ENCODE assay signal across 18 cellular contexts in genomic region chr1:91669584-91670350, GRCh38.
"Had no signal": no experiment of that assay in that cellular context is flagged by ENCODE, and none has a peak within 500 bp of the region (broad histone marks: within the 10 kb centered on the region; RNA-seq: fewer than 3 reads in every experiment).

No MANE protein-coding gene starts in this region.

- H3K4me3 Mint-ChIP-seq: activated CD4-positive, alpha-beta memory T cell treated with anti-CD3 and anti-CD28 coated beads, Interleukin-2, amount 10 ng/mL, durations not matched to agents 7 days and 5 days; activated naive CD4-positive, alpha-beta T cell treated with anti-CD3 and anti-CD28 coated beads, Interleukin-2, amount 10 ng/mL, durations not matched to agents 7 days and 5 days; activated T-helper 1 cell treated with anti-CD3 and anti-CD28 coated beads, Interleukin-12 subunit alpha, Interleukin-12 subunit beta, Interleukin-2, Interleukin-4 antibody, amounts not matched to agents 30 ng/mL and 10 ng/mL and 1 ng/mL, durations not matched to agents 14 hours and 24 hours and 36 hours; neural crest cell; stimulated activated naive CD8-positive, alpha-beta T cell treated with anti-CD3 and anti-CD28 coated beads, Interleukin-15, Interleukin-2, amounts not matched to agents 100 ng/mL and 50 ng/mL, for 24 hours; T-cell had no signal

- H3K9me3 Mint-ChIP-seq: T-cell had no signal

- H3K36me3 Mint-ChIP-seq: T-cell had no signal

- ATAC-seq: gastroesophageal sphincter, left cardiac atrium, left ventricle myocardium superior, right lobe of liver, T-cell had no signal

- DNase-seq: activated CD4-positive, alpha-beta memory T cell treated with anti-CD3 and anti-CD28 coated beads, Interleukin-2, amount 10 ng/mL, durations not matched to agents 7 days and 5 days; activated CD4-positive, alpha-beta T cell treated with anti-CD3 and anti-CD28 coated beads for 48 hours; activated CD4-positive, CD25-positive, alpha-beta regulatory T cell; activated gamma-delta T cell; activated naive CD4-positive, alpha-beta T cell treated with anti-CD3 and anti-CD28 coated beads, Interleukin-2, amount 10 ng/mL, durations not matched to agents 7 days and 5 days; amygdala; left cardiac atrium; left ventricle myocardium superior; occipital lobe; right lobe of liver; stimulated activated CD4-positive, alpha-beta T cell treated with anti-CD3 and anti-CD28 coated beads, Interleukin-2, amount 100 ng/mL, for 48 hours; T-cell; trophoblast cell; uterus had no signal

- H3K27ac Mint-ChIP-seq: activated CD4-positive, alpha-beta memory T cell treated with anti-CD3 and anti-CD28 coated beads, Interleukin-2, amount 10 ng/mL, durations not matched to agents 7 days and 5 days; activated naive CD4-positive, alpha-beta T cell treated with anti-CD3 and anti-CD28 coated beads, Interleukin-2, amount 10 ng/mL, durations not matched to agents 7 days and 5 days; activated T-helper 1 cell treated with anti-CD3 and anti-CD28 coated beads, Interleukin-12 subunit alpha, Interleukin-12 subunit beta, Interleukin-2, Interleukin-4 antibody, amounts not matched to agents 30 ng/mL and 10 ng/mL and 1 ng/mL, durations not matched to agents 14 hours and 24 hours and 36 hours; stimulated activated naive CD8-positive, alpha-beta T cell treated with anti-CD3 and anti-CD28 coated beads, Interleukin-15, Interleukin-2, amounts not matched to agents 100 ng/mL and 50 ng/mL, for 24 hours; T-cell had no signal

- H3K27me3 Mint-ChIP-seq: activated CD4-positive, alpha-beta memory T cell treated with anti-CD3 and anti-CD28 coated beads, Interleukin-2, amount 10 ng/mL, durations not matched to agents 7 days and 5 days; activated naive CD4-positive, alpha-beta T cell treated with anti-CD3 and anti-CD28 coated beads, Interleukin-2, amount 10 ng/mL, durations not matched to agents 7 days and 5 days; stimulated activated naive CD8-positive, alpha-beta T cell treated with anti-CD3 and anti-CD28 coated beads, Interleukin-15, Interleukin-2, amounts not matched to agents 100 ng/mL and 50 ng/mL, for 24 hours; T-cell had no signal
